ENCODE assay signal across 26 cellular contexts in genomic region chr9:114061292-114061691, GRCh38. TPM values are rescaled to one million over a fixed set of nuclear protein-coding genes. Genes with fewer than 3 reads are reported as not detected.
"Had no signal": no experiment of that assay in that cellular context is flagged by ENCODE, and none has a peak within 500 bp of the region (broad histone marks: within the 10 kb centered on the region; RNA-seq: fewer than 3 reads in every experiment).

No MANE protein-coding gene starts in this region.

- DNase-seq: activated CD4-positive, alpha-beta T cell treated with anti-CD3 and anti-CD28 coated beads for 4 hours; activated CD4-positive, alpha-beta T cell treated with anti-CD3 and anti-CD28 coated beads, Interleukin-2, amount 50 U/mL, for 4 hours; activated gamma-delta T cell; activated naive CD4-positive, alpha-beta T cell treated with anti-CD3 and anti-CD28 coated beads for 36 hours; activated T-cell treated with anti-CD3 and anti-CD28 coated beads for 4 hours; activated T-cell treated with anti-CD3 and anti-CD28 coated beads, Interleukin-2, amount 50 U/mL, for 48 hours; amygdala; KG1; NCI-H1048; NCI-H146; NCI-H187 treated with DMSO at 0.1 percent for 48 hours; NCI-H2081 treated with DMSO at 0.1 percent for 48 hours; NCI-H2227 treated with DMSO at 0.1 percent for 48 hours; NCI-H526 treated with DMSO at 0.1 percent for 48 hours; PC-3; SHP77 treated with DMSO at 0.1 percent for 48 hours had no signal

- H3K4me1 Mint-ChIP-seq: activated T-helper 17 cell treated with anti-CD3 and anti-CD28 coated beads, Interleukin-2, amount 50 U/mL, for 72 hours; IgD-negative memory B cell had no signal

- H3K36me3 Mint-ChIP-seq: activated naive CD8-positive, alpha-beta T cell had no signal

- H3K4me3 Mint-ChIP-seq: activated naive CD4-positive, alpha-beta T cell treated with anti-CD3 and anti-CD28 coated beads for 36 hours; activated naive CD8-positive, alpha-beta T cell; activated T-helper 17 cell treated with anti-CD3 and anti-CD28 coated beads, Interleukin-2, amount 50 U/mL, for 72 hours; brain; IgD-negative memory B cell; T-helper 1 cell treated with Interleukin-12 subunit alpha and Interleukin-12 subunit beta and Interleukin-4 antibody, amounts not matched to agents 30 μg/mL and 1 μg/mL, for 36 hours had no signal

- ATAC-seq: activated CD4-positive, CD25-positive, alpha-beta regulatory T cell treated with anti-CD3 and anti-CD28 coated beads, Interleukin-2, amount 50 U/mL, for 24 hours; activated T-helper 17 cell treated with anti-CD3 and anti-CD28 coated beads, Interleukin-2, amount 50 U/mL, for 72 hours; PC-3 had no signal

- H3K27ac Mint-ChIP-seq: activated naive CD4-positive, alpha-beta T cell treated with anti-CD3 and anti-CD28 coated beads for 36 hours; activated naive CD8-positive, alpha-beta T cell; activated T-helper 17 cell treated with anti-CD3 and anti-CD28 coated beads, Interleukin-2, amount 50 U/mL, for 72 hours; T-helper 1 cell treated with Interleukin-12 subunit alpha and Interleukin-12 subunit beta and Interleukin-4 antibody, amounts not matched to agents 30 μg/mL and 1 μg/mL, for 36 hours had no signal

- H3K9me3 Mint-ChIP-seq: activated naive CD4-positive, alpha-beta T cell treated with anti-CD3 and anti-CD28 coated beads for 36 hours; activated T-helper 17 cell treated with anti-CD3 and anti-CD28 coated beads, Interleukin-2, amount 50 U/mL, for 72 hours; T-helper 1 cell treated with Interleukin-12 subunit alpha and Interleukin-12 subunit beta and Interleukin-4 antibody, amounts not matched to agents 30 μg/mL and 1 μg/mL, for 36 hours had no signal

RNA-seq across cellular contexts. Expression of gene AMBP, which starts 16.8 kb away (rescaled TPM):
- total RNA-seq: activated naive CD4-positive, alpha-beta T cell treated with anti-CD3 and anti-CD28 coated beads for 36 hours; activated T-helper 17 cell treated with anti-CD3 and anti-CD28 coated beads, Interleukin-2, amount 50 U/mL, for 72 hours; astrocyte; LHCN-M2; SK-MEL-5 had no signal
- polyA plus RNA-seq: IgD-negative memory B cell had no signal

RNA-seq across cellular contexts. Expression of gene KIF12, which starts 37.8 kb away (rescaled TPM):
- total RNA-seq: activated naive CD4-positive, alpha-beta T cell treated with anti-CD3 and anti-CD28 coated beads for 36 hours; activated T-helper 17 cell treated with anti-CD3 and anti-CD28 coated beads, Interleukin-2, amount 50 U/mL, for 72 hours; LHCN-M2; NCI-H460 had no signal
- polyA plus RNA-seq: IgD-negative memory B cell had no signal
